Comparison of ENCODE assay signal across 1 cellular context in genomic region chr1:235657269-235657668, GRCh38.
TF ChIP-seq lines count a peak whose summit lies in the region.

No MANE protein-coding gene starts in this region.

TF ChIP-seq in HEK293T, 16 proteins besides CTCF, POLR2A, EP300 and RAD21 (continued from another document):
- TF ChIP-seq CTBP1 (IDR thresholded peaks at IDR 0.05; ENCODE audit: borderline replicate concordance) (no peak), FOXK2 (IDR thresholded peaks at IDR 0.05) (no peak), PKNOX1 (IDR thresholded peaks at IDR 0.05) (no peak)
